9 cellular contexts compared by ENCODE assay signal in the genomic region with DNA sequence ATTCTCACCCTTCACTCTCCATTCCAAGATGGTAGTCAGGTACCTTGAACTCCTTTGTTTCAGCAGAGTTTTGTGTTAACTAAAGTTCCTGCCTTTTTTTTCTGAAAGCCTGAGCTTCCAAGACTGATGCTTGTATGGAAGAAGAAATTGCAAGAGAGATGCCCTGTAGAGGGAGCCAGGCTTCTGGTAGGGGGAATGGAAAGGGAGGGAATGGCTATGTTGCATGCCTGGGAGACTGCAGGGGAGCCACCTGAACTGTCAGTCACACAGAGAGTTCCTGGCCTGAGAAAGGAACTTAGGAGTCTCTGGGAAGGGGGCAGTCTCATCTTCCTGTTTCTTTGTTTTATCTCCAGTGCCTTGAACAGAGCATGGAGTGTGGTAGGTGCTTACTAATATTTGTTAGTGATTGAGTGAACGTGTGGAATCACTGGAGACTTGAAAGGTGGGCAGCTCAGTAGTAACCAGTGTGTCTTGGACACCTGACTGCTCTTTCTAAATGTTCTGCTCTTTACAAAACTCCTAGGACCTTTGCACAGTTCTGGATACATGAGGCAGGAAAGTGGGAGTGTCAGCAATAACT.
DNase-seq lines count a peak whose midpoint lies in the region; ATAC-seq, FAIRE-seq and TF ChIP-seq lines count a peak whose summit lies in the region.
"Had no signal": no experiment of that assay in that cellular context is flagged by ENCODE, and none has a peak within 500 bp of the region (broad histone marks: within the 10 kb centered on the region; RNA-seq: fewer than 3 reads in every experiment).

No MANE protein-coding gene starts in this region.

- CTCF ChIA-PET in HEK293T (lab: Yijun Ruan, JAX) = no interaction called here
- CTCF ChIA-PET in WTC11 (lab: Charles Lee) = interaction anchor here (0.6 to 1.5 kb wide), 9 partner anchors 14 to 397 kb away, joined by 3 to 5 read pairs (median 3); no protein-coding TSS in a partner anchor

- POLR2A ChIA-PET in HEK293T (lab: Yijun Ruan, JAX) = no interaction called here
- POLR2A ChIA-PET in WTC11 (lab: Charles Lee) = interaction anchor here (0.7 kb wide), 1 partner anchor 100 kb away, joined by 4 read pairs; no protein-coding TSS in a partner anchor

- no peak overlapping the region for H3K4me3 ChIP-seq in AG10803 (ENCODE audit: low read length)

- no peak for TF ChIP-seq POLR2A in GM12892 (IDR thresholded peaks at IDR 0.05; ENCODE audit: low read depth, low read length)

- H3K4me1 Mint-ChIP-seq in WTC11 (peaks cover 19% of the 10 kb centered on the region), CD14-positive monocyte (no peaks in the 10 kb centered on the region)

- intact Hi-C loops in CD14-positive monocyte (cut with micrococcal nuclease) = no loop called here

- ATAC-seq in WTC11 (peak; percentile 100), GM19351 (IDR thresholded peaks at IDR 0.05; ENCODE audit: unreplicated experiment) (no peak), GM18520 (IDR thresholded peaks at IDR 0.05; ENCODE audit: unreplicated experiment) (no peak)

- no peaks in the 10 kb centered on the region for H3K27me3 Mint-ChIP-seq in WTC11 (ENCODE audit: low read depth)
- H3K27me3 Mint-ChIP-seq in CD14-positive monocyte (ENCODE audit: low read depth in 3 of 3) = peaks cover 0 to 3% (median 0%) of the 10 kb centered on the region in 3 donors

- H3K9me3 Mint-ChIP-seq in WTC11 = peaks cover 7% of the 10 kb centered on the region
- H3K9me3 Mint-ChIP-seq in CD14-positive monocyte = peaks cover 0 to 1% (median 0%) of the 10 kb centered on the region in 7 donors

- H3K27ac Mint-ChIP-seq in WTC11 (peak overlapping the region; percentile 7; the same call in 1 of the 2 replicates), CD14-positive monocyte (no peak overlapping the region)

- H3K36me3 Mint-ChIP-seq in WTC11 = 0 out of 2 replicates have a peak, but pooled peaks cover 3% of the 10 kb centered on the region
- no peaks in the 10 kb centered on the region for H3K36me3 Mint-ChIP-seq in CD14-positive monocyte

- H3K4me3 Mint-ChIP-seq in WTC11 (no peak overlapping the region), CD14-positive monocyte (no peak overlapping the region)

- FAIRE-seq in GM12892 (lab: Jason Lieb, UNC) = no peak

- peak; percentile 12 for DNase-seq in AG10803 (ENCODE audit: low read depth)
- peak; percentile 23 for DNase-seq in HEK293T (ENCODE audit: extremely low spot score)
- peak; percentile 66 for DNase-seq in WTC11 (ENCODE audit: low spot score)
- DNase-seq in kidney glomerular epithelial cell (lab: John Stamatoyannopoulos, UW) = peak; percentile 21
- no peak for DNase-seq in CD14-positive monocyte (ENCODE audit: low spot score)
- no peak for DNase-seq in GM12892 (ENCODE audit: insufficient read length)
- DNase-seq: GF-D8 had no signal

- peak; percentile 35 for TF ChIP-seq CTCF in AG10803 (conservative IDR thresholded peaks at IDR 0.05; ENCODE audit: low read length)
- no peak for TF ChIP-seq CTCF in WTC11 (IDR thresholded peaks at IDR 0.05)
- TF ChIP-seq CTCF in CD14-positive monocyte (IDR thresholded peaks at IDR 0.05) = no peak

TF ChIP-seq in HEK293T, 16 proteins besides CTCF, POLR2A, EP300 and RAD21:
- TF ChIP-seq FOXM1 (IDR thresholded peaks at IDR 0.05; ENCODE audit: borderline replicate concordance) (no peak), PKNOX1 (IDR thresholded peaks at IDR 0.05) (peak; percentile 22; the same call in 1 of the 2 replicates), HDGF (IDR thresholded peaks at IDR 0.05; ENCODE audit: borderline replicate concordance) (no peak)

TF ChIP-seq in WTC11, 78 proteins besides CTCF, POLR2A, EP300 and RAD21:
- TF ChIP-seq SP1 (CRISPR knock-in tag; conservative IDR thresholded peaks at IDR 0.05) (0 out of 2 replicates have a peak, but pooled peaks have one; percentile 18), GTF2I (CRISPR knock-in tag; conservative IDR thresholded peaks at IDR 0.05) (no peak), ATF1 (CRISPR knock-in tag; IDR thresholded peaks at IDR 0.05) (no peak), ZNF121 (CRISPR knock-in tag; IDR thresholded peaks at IDR 0.05) (no peak)

Comparison
In these comparisons a context has a peak if more than half of its experiments do, and no peak if none do; other contexts are left out.
1. DNase-seq: peak in AG10803 (single experiment), HEK293T (single experiment), WTC11 (single experiment) and kidney glomerular epithelial cell (single experiment); none in CD14-positive monocyte (single experiment) and GM12892 (single experiment).